In genomic region chr12:62933220-62933870, GRCh38 we compare ENCODE assay signal across 9 cellular contexts. TPM values are rescaled to one million over a fixed set of nuclear protein-coding genes. Genes with fewer than 3 reads are reported as not detected.
DNase-seq lines count a peak whose midpoint lies in the region; ATAC-seq and TF ChIP-seq lines count a peak whose summit lies in the region.
"Had no signal": no experiment of that assay in that cellular context is flagged by ENCODE, and none has a peak within 500 bp of the region (broad histone marks: within the 10 kb centered on the region; RNA-seq: fewer than 3 reads in every experiment).

No MANE protein-coding gene starts in this region.

- POLR2A ChIA-PET in RWPE1 (lab: Yijun Ruan, JAX; ENCODE audit: low non-redundant PET) = no interaction called here

- CTCF ChIA-PET in RWPE1 (lab: Yijun Ruan, JAX) = interaction anchor here (1.1 kb wide), 1 partner anchor 20 kb away, joined by 3 read pairs; no protein-coding TSS in a partner anchor

- H3K9me3 ChIP-seq in ascending aorta (no peaks in the 10 kb centered on the region), iPS DF 6.9 (ENCODE audit: control insufficient read depth, insufficient read depth, low read length) (no peaks in the 10 kb centered on the region)

- H3K9ac ChIP-seq in rectal smooth muscle tissue (ENCODE audit: low read length) = no peak overlapping the region

- DNase-seq in DMS153 treated with DMSO at 0.1 percent for 48 hours (lab: John Stamatoyannopoulos, UW; ENCODE audit: unreplicated experiment) (peak; percentile 58), NCI-H1105 (lab: John Stamatoyannopoulos, UW) (peak; percentile 73), ascending aorta (ENCODE audit: low spot score in 2 of 2) (no peak), iPS DF 6.9 (ENCODE audit: low read depth, low spot score) (no peak), RWPE1 (ENCODE audit: low spot score) (no peak)

- intact Hi-C loops in ascending aorta (cut with DNase I) = loop anchor here (5.0 to 10.0 kb wide), 3 partner anchors 71 to 329 kb away; no protein-coding TSS in a partner anchor

- peak overlapping the region; percentile 70 to 83 for H3K4me3 ChIP-seq in ascending aorta
- peak overlapping the region; percentile 70; the same call in 1 of the 2 replicates for H3K4me3 ChIP-seq in iPS DF 6.9 (ENCODE audit: low read length)
- H3K4me3 ChIP-seq in rectal smooth muscle tissue (ENCODE audit: low read length) = peak overlapping the region; percentile 77

- TF ChIP-seq CTCF in ascending aorta (IDR thresholded peaks at IDR 0.05) (no peak), RWPE1 (conservative IDR thresholded peaks at IDR 0.05; ENCODE audit: low read depth) (no peak)

- H3K4me1 ChIP-seq in ascending aorta (peaks cover 0 to 4% of the 10 kb centered on the region in 2 donors), iPS DF 6.9 (ENCODE audit: control insufficient read depth, insufficient read depth, low read length) (peaks cover 6% of the 10 kb centered on the region; the same call in 1 of the 2 replicates), rectal smooth muscle tissue (ENCODE audit: control insufficient read depth, insufficient read depth, low read length) (peaks cover 4% of the 10 kb centered on the region)

- WGBS in iPS DF 6.9 (ENCODE audit: insufficient coverage, insufficient read length) = no CpG with 5 or more reads among the region's 22 CpGs

- no peaks in the 10 kb centered on the region for H3K27me3 ChIP-seq in ascending aorta
- H3K27me3 ChIP-seq in iPS DF 6.9 (ENCODE audit: control insufficient read depth, insufficient read depth, low read length) = no peaks in the 10 kb centered on the region
- H3K27me3 ChIP-seq in rectal smooth muscle tissue (ENCODE audit: control insufficient read depth, insufficient read depth, low read length) = peaks cover 4% of the 10 kb centered on the region

- H3K36me3 ChIP-seq in ascending aorta = no peaks in the 10 kb centered on the region
- no peaks in the 10 kb centered on the region for H3K36me3 ChIP-seq in iPS DF 6.9 (ENCODE audit: control insufficient read depth, insufficient read depth, low read length)
- no peaks in the 10 kb centered on the region for H3K36me3 ChIP-seq in rectal smooth muscle tissue (ENCODE audit: control insufficient read depth, insufficient read depth, low read length)

- ATAC-seq in HG03439 (IDR thresholded peaks at IDR 0.05; ENCODE audit: unreplicated experiment) = no peak
- ATAC-seq in GM21737 (IDR thresholded peaks at IDR 0.05; ENCODE audit: unreplicated experiment) = no peak

- H3K27ac ChIP-seq in ascending aorta = peak overlapping the region in 1 of 2 donors; percentile 81
- no peak overlapping the region for H3K27ac ChIP-seq in iPS DF 6.9 (ENCODE audit: low read length)
- no peak overlapping the region for H3K27ac ChIP-seq in rectal smooth muscle tissue (ENCODE audit: low read depth, low read length)
- no peak overlapping the region for H3K27ac ChIP-seq in RWPE1
- H3K27ac ChIP-seq: SK-N-MC had no signal

RNA-seq across cellular contexts. Expression of gene PPM1H, which starts 1.6 kb away (rescaled TPM):
- total RNA-seq in ascending aorta = 0.85 TPM

Comparison
In these comparisons a context has a peak if more than half of its experiments do, and no peak if none do; other contexts are left out.
1. DNase-seq: peak in DMS153 treated with DMSO at 0.1 percent for 48 hours (single experiment) and NCI-H1105 (single experiment); none in ascending aorta (0 of 2), iPS DF 6.9 (single experiment) and RWPE1 (single experiment).
2. Peak in every context shown above with its lines, with median percentiles within 50 percentile points of each other: H3K4me3 ChIP-seq.